ENCODE assay signal across 13 cellular contexts in the genomic region with DNA sequence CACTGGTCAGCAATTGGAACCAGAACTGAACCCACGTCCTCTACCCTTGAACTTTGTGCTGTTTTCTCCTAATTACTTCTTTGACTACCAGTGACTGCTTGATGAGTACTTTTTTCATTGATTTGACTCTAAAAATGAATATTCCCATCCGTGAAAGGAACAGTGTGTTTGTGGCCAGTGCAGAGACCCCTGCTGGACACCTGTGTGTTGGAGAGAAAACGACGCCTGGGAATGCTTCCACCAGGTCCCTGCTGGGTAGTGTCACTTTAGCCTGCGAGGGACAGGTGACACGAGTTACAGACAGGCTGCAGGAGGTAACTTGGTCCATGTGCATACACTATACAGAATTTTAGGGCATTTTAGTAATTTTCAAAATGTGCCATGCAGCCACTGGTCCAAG. TPM values are rescaled to one million over a fixed set of nuclear protein-coding genes. Genes with fewer than 3 reads are reported as not detected.
DNase-seq lines count a peak whose midpoint lies in the region; ATAC-seq and TF ChIP-seq lines count a peak whose summit lies in the region.
"Had no signal": no experiment of that assay in that cellular context is flagged by ENCODE, and none has a peak within 500 bp of the region (broad histone marks: within the 10 kb centered on the region; RNA-seq: fewer than 3 reads in every experiment).

No MANE protein-coding gene starts in this region.

- TF ChIP-seq CTCF in adrenal gland (IDR thresholded peaks at IDR 0.05) = peak; percentile 8 to 42 (median 28)
- TF ChIP-seq CTCF in left ventricle myocardium inferior (IDR thresholded peaks at IDR 0.05; ENCODE audit: borderline replicate concordance) = peak; percentile 66
- peak; percentile 53 for TF ChIP-seq CTCF in type B pancreatic cell (conservative IDR thresholded peaks at IDR 0.05)

- H3K27ac Mint-ChIP-seq in type B pancreatic cell = no peak overlapping the region
- H3K27ac Mint-ChIP-seq: activated T-cell treated with anti-CD3 and anti-CD28 coated beads, Interleukin-2, amount 50 U/mL, for 24 hours; dendritic cell treated with granulocyte-macrophage colony-stimulating factor and Interleukin-4, amounts not matched to agents 40 ng/mL and 50 ng/mL, for 4 days had no signal

- WGBS in adrenal gland, 4 donors = 28 to 37% (median 33%) methylated on average over 6 of the region's 6 CpGs

- intact Hi-C loops in Right ventricle myocardium superior (cut with DNase I) (loop anchor here (10.0 kb wide), 1 partner anchor 364 kb away; no protein-coding TSS in a partner anchor), cardiac septum (cut with DNase I) (no loop called here), adrenal gland (cut with DNase I) (no loop called here), left ventricle myocardium inferior (cut with micrococcal nuclease) (loop anchor here (10.0 kb wide), 1 partner anchor 354 kb away; no protein-coding TSS in a partner anchor)

- no peak overlapping the region for H3K4me3 Mint-ChIP-seq in type B pancreatic cell
- H3K4me3 Mint-ChIP-seq: activated T-cell treated with anti-CD3 and anti-CD28 coated beads, Interleukin-2, amount 50 U/mL, for 24 hours; dendritic cell treated with granulocyte-macrophage colony-stimulating factor and Interleukin-4, amounts not matched to agents 40 ng/mL and 50 ng/mL, for 4 days had no signal

- no peaks in the 10 kb centered on the region for H3K9me3 ChIP-seq in adrenal gland (replicated peaks in 1 of 3)
- H3K9me3 ChIP-seq in left ventricle myocardium inferior (replicated peaks) = no peaks in the 10 kb centered on the region

- DNase-seq in Right ventricle myocardium superior (no peak), cardiac septum (ENCODE audit: low spot score) (no peak), adrenal gland (peak in 1 of 7 donors; percentile 25), left ventricle myocardium inferior (no peak), type B pancreatic cell (ENCODE audit: extremely low spot score, unreplicated experiment) (no peak), T-helper 9 cell (no peak), NCI-H1092 (lab: John Stamatoyannopoulos, UW) (no peak), UCSD-AML1 (lab: John Stamatoyannopoulos, UW; ENCODE audit: unreplicated experiment) (no peak)
- DNase-seq: activated T-cell treated with anti-CD3 and anti-CD28 coated beads, Interleukin-2, amount 50 U/mL, for 24 hours; NK-92 treated with Interleukin-12 subunit alpha and Interleukin-12 subunit beta, amount 100 ng/mL, for 24 hours had no signal

- no peaks in the 10 kb centered on the region for H3K4me1 ChIP-seq in adrenal gland (replicated peaks in 1 of 2)
- H3K4me1 ChIP-seq in left ventricle myocardium inferior = no peaks in the 10 kb centered on the region
- H3K4me1 ChIP-seq: BLaER1 had no signal

- H3K36me3 ChIP-seq in adrenal gland (replicated peaks in 1 of 2) (no peaks in the 10 kb centered on the region), left ventricle myocardium inferior (no peaks in the 10 kb centered on the region)
- H3K36me3 ChIP-seq: BLaER1 had no signal

- H3K27me3 ChIP-seq in adrenal gland (no peaks in the 10 kb centered on the region), left ventricle myocardium inferior (ENCODE audit: low read depth) (peaks cover 16% of the 10 kb centered on the region)
- H3K27me3 ChIP-seq: BLaER1 had no signal

- peak; percentile 51 for ATAC-seq in Right ventricle myocardium superior (ENCODE audit: poor library complexity)

- peaks cover 4% of the 10 kb centered on the region for H3K4me1 Mint-ChIP-seq in type B pancreatic cell (ENCODE audit: unreplicated experiment)

- H3K27ac ChIP-seq in adrenal gland (no peak overlapping the region), left ventricle myocardium inferior (replicated peaks) (no peak overlapping the region)
- H3K27ac ChIP-seq: BLaER1 had no signal

- H3K27me3 Mint-ChIP-seq in type B pancreatic cell = peaks cover 26% of the 10 kb centered on the region

- no peak overlapping the region for H3K4me3 ChIP-seq in adrenal gland
- no peak overlapping the region for H3K4me3 ChIP-seq in left ventricle myocardium inferior
- H3K4me3 ChIP-seq: BLaER1 had no signal

- H3K36me3 Mint-ChIP-seq in type B pancreatic cell = no peaks in the 10 kb centered on the region

- no peak for TF ChIP-seq POLR2A in adrenal gland (IDR thresholded peaks at IDR 0.05)

- H3K9me3 Mint-ChIP-seq in type B pancreatic cell = no peaks in the 10 kb centered on the region

RNA-seq across cellular contexts. Expression of a gene that starts 6.8 kb away (rescaled TPM):
- total RNA-seq in Right ventricle myocardium superior = not detected
- not detected for total RNA-seq in cardiac septum
- total RNA-seq in adrenal gland = not detected
- not detected for polyA plus RNA-seq in adrenal gland
- total RNA-seq in left ventricle myocardium inferior = not detected
- 0.17 TPM in 1 of 2 replicates, not detected in the other for total RNA-seq in type B pancreatic cell (ENCODE audit: low replicate concordance)
- total RNA-seq: omental fat pad had no signal

RNA-seq across cellular contexts. Expression of a gene that starts 43.7 kb away (rescaled TPM):
- total RNA-seq in Right ventricle myocardium superior (6.6 TPM), cardiac septum (7.7 TPM), adrenal gland (1 to 10 TPM; 2.8 to 5.9 (median 4.2) TPM), left ventricle myocardium inferior (6.6 TPM), type B pancreatic cell (ENCODE audit: low replicate concordance) (3.7 and 7.5 TPM in 2 replicates)
- 1 to 10 TPM in 2 of 3 donors, under 1 TPM in 1; 0.97 to 2.3 (median 1.0) TPM for polyA plus RNA-seq in adrenal gland

Comparison
In these comparisons a context has a peak if more than half of its experiments do, and no peak if none do; other contexts are left out.
1. intact Hi-C loops: an anchor here in Right ventricle myocardium superior (10.0 kb wide) and left ventricle myocardium inferior (10.0 kb wide); none called in cardiac septum and adrenal gland.